8 cellular contexts compared by ENCODE assay signal in the genomic region with DNA sequence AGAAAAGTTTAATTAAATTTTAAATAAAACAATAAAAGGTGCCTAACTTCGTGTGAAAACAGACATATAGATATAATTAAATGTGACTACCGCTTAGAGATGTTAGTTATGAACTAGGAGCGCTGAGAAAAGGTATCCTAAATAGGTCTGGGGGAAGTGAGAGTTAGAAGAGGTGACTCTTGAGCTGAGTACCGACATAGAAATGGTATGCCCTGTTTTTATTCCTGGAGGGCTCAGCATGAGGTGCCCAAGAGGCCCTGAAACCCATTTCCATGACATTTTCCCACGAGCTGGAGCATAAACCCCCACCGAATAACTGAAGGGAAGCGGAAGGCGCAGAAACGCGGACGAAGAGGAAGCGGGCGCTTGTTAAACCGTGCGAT. TPM values are rescaled to one million over a fixed set of nuclear protein-coding genes. Genes with fewer than 3 reads are reported as not detected.
DNase-seq lines count a peak whose midpoint lies in the region; ATAC-seq and TF ChIP-seq lines count a peak whose summit lies in the region.

No MANE protein-coding gene starts in this region.

- H3K4me3 Mint-ChIP-seq in activated naive CD4-positive, alpha-beta T cell treated with anti-CD3 and anti-CD28 coated beads for 36 hours, result peak overlapping the region; percentile 94

- H3K27ac ChIP-seq in layer of hippocampus (ENCODE audit: low read depth, low read length) (peak overlapping the region; percentile 84), tibial nerve (peak overlapping the region; percentile 93 to 97 (median 96))

- peak in 1 of 2 donors; percentile 8 for TF ChIP-seq EP300 in tibial nerve (IDR thresholded peaks at IDR 0.05)

- no peak for TF ChIP-seq CTCF in tibial nerve (IDR thresholded peaks at IDR 0.05)

- H3K27me3 ChIP-seq in layer of hippocampus (ENCODE audit: control insufficient read depth, insufficient read depth, low read length) (no peaks in the 10 kb centered on the region), tibial nerve (no peaks in the 10 kb centered on the region)

- H3K9me3 ChIP-seq in tibial nerve, result no peaks in the 10 kb centered on the region

- intact Hi-C loops in activated naive CD4-positive, alpha-beta T cell treated with anti-CD3 and anti-CD28 coated beads for 36 hours (cut with micrococcal nuclease), result loop anchor here (1.0 to 10.0 kb wide), 10 partner anchors 38 to 1957 kb away; a partner anchor contains a TSS

- H3K27ac Mint-ChIP-seq in activated naive CD4-positive, alpha-beta T cell treated with anti-CD3 and anti-CD28 coated beads for 36 hours, result peak overlapping the region; percentile 91
- H3K27ac Mint-ChIP-seq in activated naive CD4-positive, alpha-beta T cell treated with anti-CD3 and anti-CD28 coated beads, Interleukin-2, amount 50 U/mL, for 72 hours, result peak overlapping the region; percentile 85 to 94

- no peak for TF ChIP-seq POLR2A in tibial nerve (IDR thresholded peaks at IDR 0.05)

- peak overlapping the region; percentile 65 to 85 (median 76) for H3K4me3 ChIP-seq in tibial nerve

- peaks cover 0 to 35% (median 10%) of the 10 kb centered on the region in 4 donors for H3K4me1 ChIP-seq in tibial nerve

- H3K27me3 Mint-ChIP-seq in activated naive CD4-positive, alpha-beta T cell treated with anti-CD3 and anti-CD28 coated beads for 36 hours (ENCODE audit: low read depth), result peaks cover 9% of the 10 kb centered on the region

- WGBS in tibial nerve, 2 donors, result 3 to 4% methylated on average over 15 of the region's 15 CpGs

- CTCF ChIA-PET in activated naive CD4-positive, alpha-beta T cell treated with anti-CD3 and anti-CD28 coated beads for 36 hours (lab: Charles Lee), result interaction anchor here (0.5 to 2.4 kb wide), 6 partner anchors 38 to 199 kb away, joined by 3 to 17 read pairs (median 6); no protein-coding TSS in a partner anchor

- no peak for DNase-seq in activated naive CD4-positive, alpha-beta T cell treated with anti-CD3 and anti-CD28 coated beads for 36 hours
- DNase-seq in activated naive CD4-positive, alpha-beta T cell treated with Interleukin-2 at 50 U/mL for 16 hours, result no peak
- no peak for DNase-seq in activated naive CD4-positive, alpha-beta T cell treated with anti-CD3 and anti-CD28 coated beads, Interleukin-2, amount 50 U/mL, for 72 hours (ENCODE audit: low spot score in 2 of 2)
- DNase-seq in tibial nerve (ENCODE audit: low spot score in 2 of 2) (no peak), SHP77 treated with DMSO at 0.1 percent for 48 hours (lab: John Stamatoyannopoulos, UW) (no peak), UCSD-AML1 (lab: John Stamatoyannopoulos, UW; ENCODE audit: unreplicated experiment) (no peak), Ammon's horn (ENCODE audit: low spot score) (no peak)

- no peaks in the 10 kb centered on the region for H3K9me3 Mint-ChIP-seq in activated naive CD4-positive, alpha-beta T cell treated with anti-CD3 and anti-CD28 coated beads for 36 hours
- H3K9me3 Mint-ChIP-seq in activated naive CD4-positive, alpha-beta T cell treated with anti-CD3 and anti-CD28 coated beads, Interleukin-2, amount 50 U/mL, for 72 hours, result no peaks in the 10 kb centered on the region

- peaks cover 34% of the 10 kb centered on the region for H3K4me1 Mint-ChIP-seq in activated naive CD4-positive, alpha-beta T cell treated with anti-CD3 and anti-CD28 coated beads for 36 hours (ENCODE audit: low read depth)

- no peak for ATAC-seq in activated naive CD4-positive, alpha-beta T cell treated with anti-CD3 and anti-CD28 coated beads, Interleukin-2, amount 50 U/mL, for 72 hours

- no peaks in the 10 kb centered on the region for H3K36me3 Mint-ChIP-seq in activated naive CD4-positive, alpha-beta T cell treated with anti-CD3 and anti-CD28 coated beads for 36 hours (ENCODE audit: low read depth)
- peaks cover 8% of the 10 kb centered on the region in 2 donors for H3K36me3 Mint-ChIP-seq in activated naive CD4-positive, alpha-beta T cell treated with anti-CD3 and anti-CD28 coated beads, Interleukin-2, amount 50 U/mL, for 72 hours

- no peaks in the 10 kb centered on the region for H3K36me3 ChIP-seq in tibial nerve

RNA-seq across cellular contexts. Expression of a gene that starts 0.4 kb away (rescaled TPM):
- total RNA-seq in activated naive CD4-positive, alpha-beta T cell treated with anti-CD3 and anti-CD28 coated beads for 36 hours, result 10 to 100 TPM; 23.7 to 25.7 TPM
- 10 to 100 TPM; 21.5 to 28.7 TPM for total RNA-seq in activated naive CD4-positive, alpha-beta T cell treated with anti-CD3 and anti-CD28 coated beads, Interleukin-2, amount 50 U/mL, for 72 hours
- total RNA-seq in tibial nerve, result 10 to 100 TPM; 28.3 to 42.9 (median 35.6) TPM
